In genomic region chr1:25906644-25907300, GRCh38 we compare ENCODE assay signal across 8 cellular contexts. TPM values are rescaled to one million over a fixed set of nuclear protein-coding genes. Genes with fewer than 3 reads are reported as not detected.
DNase-seq lines count a peak whose midpoint lies in the region; ATAC-seq and TF ChIP-seq lines count a peak whose summit lies in the region.

No MANE protein-coding gene starts in this region.

- no peak overlapping the region for H3K27ac ChIP-seq in foreskin keratinocyte

- peak overlapping the region; percentile 24 for H3K9ac ChIP-seq in skeletal muscle satellite cell (ENCODE audit: low read depth, low read length)

- peaks cover 26% of the 10 kb centered on the region for H3K4me1 Mint-ChIP-seq in activated naive CD8-positive, alpha-beta T cell treated with anti-CD3 and anti-CD28 coated beads, Interleukin-2, amount 50 U/mL, for 24 hours

- peaks cover 22% of the 10 kb centered on the region for H3K4me1 ChIP-seq in skeletal muscle satellite cell (ENCODE audit: control insufficient read depth, insufficient read depth, low read length)
- H3K4me1 ChIP-seq in foreskin keratinocyte: peaks cover 3% of the 10 kb centered on the region

- H3K36me3 Mint-ChIP-seq in activated naive CD8-positive, alpha-beta T cell treated with anti-CD3 and anti-CD28 coated beads, Interleukin-2, amount 50 U/mL, for 24 hours (ENCODE audit: low read depth): peaks cover 27% of the 10 kb centered on the region

- peaks cover 11% of the 10 kb centered on the region for H3K36me3 ChIP-seq in skeletal muscle satellite cell (ENCODE audit: insufficient read depth, low read length)

- DNase-seq in NCI-H69 (lab: John Stamatoyannopoulos, UW): peak; percentile 83
- DNase-seq in activated naive CD8-positive, alpha-beta T cell treated with anti-CD3 and anti-CD28 coated beads, Interleukin-2, amount 50 U/mL, for 24 hours: no peak
- no peak for DNase-seq in foreskin keratinocyte

- peak overlapping the region; percentile 79 for H3K4me2 ChIP-seq in skeletal muscle satellite cell (ENCODE audit: low read length)

- no peak for TF ChIP-seq CTCF in foreskin keratinocyte (conservative IDR thresholded peaks at IDR 0.05)

- H3K4me3 Mint-ChIP-seq in activated naive CD8-positive, alpha-beta T cell treated with anti-CD3 and anti-CD28 coated beads, Interleukin-2, amount 50 U/mL, for 24 hours: peak overlapping the region; percentile 92

- no peaks in the 10 kb centered on the region for H3K27me3 ChIP-seq in skeletal muscle satellite cell (ENCODE audit: control insufficient read depth, insufficient read depth, low read length)
- H3K27me3 ChIP-seq in foreskin keratinocyte: no peaks in the 10 kb centered on the region

- peak; percentile 1 for ATAC-seq in GM21737 (IDR thresholded peaks at IDR 0.05; ENCODE audit: unreplicated experiment)
- no peak for ATAC-seq in activated naive CD8-positive, alpha-beta T cell treated with anti-CD3 and anti-CD28 coated beads, Interleukin-2, amount 50 U/mL, for 24 hours
- no peak for ATAC-seq in foreskin keratinocyte
- ATAC-seq in GM18868 (IDR thresholded peaks at IDR 0.05; ENCODE audit: unreplicated experiment): no peak
- ATAC-seq in GM19023 (IDR thresholded peaks at IDR 0.05; ENCODE audit: unreplicated experiment): no peak

- H3K9me3 Mint-ChIP-seq in activated naive CD8-positive, alpha-beta T cell treated with anti-CD3 and anti-CD28 coated beads, Interleukin-2, amount 50 U/mL, for 24 hours: no peaks in the 10 kb centered on the region

- no peaks in the 10 kb centered on the region for H3K9me3 ChIP-seq in skeletal muscle satellite cell (replicated peaks; ENCODE audit: low read length)

- H3K27me3 Mint-ChIP-seq in activated naive CD8-positive, alpha-beta T cell treated with anti-CD3 and anti-CD28 coated beads, Interleukin-2, amount 50 U/mL, for 24 hours: no peaks in the 10 kb centered on the region

- no peak overlapping the region for H3K27ac Mint-ChIP-seq in activated naive CD8-positive, alpha-beta T cell treated with anti-CD3 and anti-CD28 coated beads, Interleukin-2, amount 50 U/mL, for 24 hours

- H3K4me3 ChIP-seq in iPS-11a (ENCODE audit: low read depth, low read length): peak overlapping the region; percentile 13
- peak overlapping the region; percentile 72 for H3K4me3 ChIP-seq in skeletal muscle satellite cell (ENCODE audit: low read length)

RNA-seq across cellular contexts. Expression of gene STMN1, which starts 0.6 kb away (rescaled TPM):
- total RNA-seq in skeletal muscle satellite cell (2012; rRNA removed): 38.0 and 51.1 TPM in 2 replicates
- total RNA-seq in foreskin keratinocyte: 313 and 372 TPM in 2 replicates
- polyA plus RNA-seq in foreskin keratinocyte: 515 and 581 TPM in 2 replicates

RNA-seq across cellular contexts. Expression of gene PAQR7, which starts 31.3 kb away (rescaled TPM):
- total RNA-seq in skeletal muscle satellite cell (2012; rRNA removed): 5.1 and 5.9 TPM in 2 replicates
- 13.9 and 14.6 TPM in 2 replicates for total RNA-seq in foreskin keratinocyte
- polyA plus RNA-seq in foreskin keratinocyte: 12.1 and 12.2 TPM in 2 replicates

RNA-seq across cellular contexts. Expression of gene AUNIP, which starts 47.5 kb away (rescaled TPM):
- total RNA-seq in skeletal muscle satellite cell (2012; rRNA removed): 2.3 and 4.6 TPM in 2 replicates
- total RNA-seq in foreskin keratinocyte: 11.5 and 13.8 TPM in 2 replicates
- polyA plus RNA-seq in foreskin keratinocyte: 8.1 and 9.7 TPM in 2 replicates
